Comparison of ENCODE assay signal across 11 cellular contexts in genomic region chr20:37407573-37408002, GRCh38.
DNase-seq lines count a peak whose midpoint lies in the region; ATAC-seq, FAIRE-seq and TF ChIP-seq lines count a peak whose summit lies in the region.
"Had no signal": no experiment of that assay in that cellular context is flagged by ENCODE, and none has a peak within 500 bp of the region (broad histone marks: within the 10 kb centered on the region; RNA-seq: fewer than 3 reads in every experiment).

No MANE protein-coding gene starts in this region.

- H3K4me3 ChIP-seq in left ventricle myocardium inferior = no peak overlapping the region
- H3K4me3 ChIP-seq: prostate gland had no signal

- H3K27me3 Mint-ChIP-seq in activated naive CD4-positive, alpha-beta T cell treated with anti-CD3 and anti-CD28 coated beads, Interleukin-2, amount 50 U/mL, for 24 hours = peaks cover 17% of the 10 kb centered on the region
- peaks cover 22% of the 10 kb centered on the region for H3K27me3 Mint-ChIP-seq in activated T-helper 1 cell treated with anti-CD3 and anti-CD28 coated beads, Interleukin-12 subunit alpha, Interleukin-12 subunit beta, Interleukin-2, Interleukin-4 antibody, amounts not matched to agents 30 ng/mL and 10 ng/mL and 1 ng/mL, durations not matched to agents 14 hours and 24 hours and 36 hours (ENCODE audit: insufficient read depth)
- H3K27me3 Mint-ChIP-seq in stimulated activated naive CD8-positive, alpha-beta T cell treated with anti-CD3 and anti-CD28 coated beads, Interleukin-15, amount 100 ng/mL, for 72 hours = peaks cover 35% of the 10 kb centered on the region

- H3K27me3 ChIP-seq in left ventricle myocardium inferior (ENCODE audit: low read depth) = peaks cover 61% of the 10 kb centered on the region

- ATAC-seq in stimulated activated naive CD8-positive, alpha-beta T cell treated with anti-CD3 and anti-CD28 coated beads, Interleukin-15, amount 100 ng/mL, for 72 hours = no peak

- peak overlapping the region; percentile 57 for H3K27ac Mint-ChIP-seq in activated naive CD4-positive, alpha-beta T cell treated with anti-CD3 and anti-CD28 coated beads, Interleukin-2, amount 50 U/mL, for 24 hours
- peak overlapping the region; percentile 59 for H3K27ac Mint-ChIP-seq in activated T-helper 1 cell treated with anti-CD3 and anti-CD28 coated beads, Interleukin-12 subunit alpha, Interleukin-12 subunit beta, Interleukin-2, Interleukin-4 antibody, amounts not matched to agents 30 ng/mL and 10 ng/mL and 1 ng/mL, durations not matched to agents 14 hours and 24 hours and 36 hours
- H3K27ac Mint-ChIP-seq in stimulated activated naive CD8-positive, alpha-beta T cell treated with anti-CD3 and anti-CD28 coated beads, Interleukin-15, amount 100 ng/mL, for 72 hours = no peak overlapping the region

- intact Hi-C loops in activated T-helper 1 cell treated with anti-CD3 and anti-CD28 coated beads, Interleukin-12 subunit alpha, Interleukin-12 subunit beta, Interleukin-2, Interleukin-4 antibody, amounts not matched to agents 30 ng/mL and 10 ng/mL and 1 ng/mL, durations not matched to agents 14 hours and 24 hours and 36 hours (cut with micrococcal nuclease) = loop anchor here (5.0 kb wide), 1 partner anchor 120 kb away; the partner anchor contains the start of gene BLCAP
- intact Hi-C loops in left ventricle myocardium inferior (cut with micrococcal nuclease) = no loop called here

- no peak for TF ChIP-seq CTCF in left ventricle myocardium inferior (IDR thresholded peaks at IDR 0.05; ENCODE audit: borderline replicate concordance)
- no peak for TF ChIP-seq CTCF in GM20000 (IDR thresholded peaks at IDR 0.05; ENCODE audit: extremely low read depth, missing control alignments)

- no peak overlapping the region for H3K27ac ChIP-seq in left ventricle myocardium inferior (replicated peaks)
- H3K27ac ChIP-seq: prostate gland had no signal

- H3K4me1 ChIP-seq in left ventricle myocardium inferior = peaks cover 36% of the 10 kb centered on the region

- peaks cover 16% of the 10 kb centered on the region for H3K4me1 Mint-ChIP-seq in activated naive CD4-positive, alpha-beta T cell treated with anti-CD3 and anti-CD28 coated beads, Interleukin-2, amount 50 U/mL, for 24 hours
- H3K4me1 Mint-ChIP-seq in activated T-helper 1 cell treated with anti-CD3 and anti-CD28 coated beads, Interleukin-12 subunit alpha, Interleukin-12 subunit beta, Interleukin-2, Interleukin-4 antibody, amounts not matched to agents 30 ng/mL and 10 ng/mL and 1 ng/mL, durations not matched to agents 14 hours and 24 hours and 36 hours (ENCODE audit: low read depth) = peaks cover 12% of the 10 kb centered on the region
- peaks cover 26% of the 10 kb centered on the region for H3K4me1 Mint-ChIP-seq in stimulated activated naive CD8-positive, alpha-beta T cell treated with anti-CD3 and anti-CD28 coated beads, Interleukin-15, amount 100 ng/mL, for 72 hours

- H3K36me3 Mint-ChIP-seq in activated naive CD4-positive, alpha-beta T cell treated with anti-CD3 and anti-CD28 coated beads, Interleukin-2, amount 50 U/mL, for 24 hours = no peaks in the 10 kb centered on the region
- no peaks in the 10 kb centered on the region for H3K36me3 Mint-ChIP-seq in activated T-helper 1 cell treated with anti-CD3 and anti-CD28 coated beads, Interleukin-12 subunit alpha, Interleukin-12 subunit beta, Interleukin-2, Interleukin-4 antibody, amounts not matched to agents 30 ng/mL and 10 ng/mL and 1 ng/mL, durations not matched to agents 14 hours and 24 hours and 36 hours (ENCODE audit: low read depth)

- H3K9me3 Mint-ChIP-seq in activated naive CD4-positive, alpha-beta T cell treated with anti-CD3 and anti-CD28 coated beads, Interleukin-2, amount 50 U/mL, for 24 hours = no peaks in the 10 kb centered on the region
- no peaks in the 10 kb centered on the region for H3K9me3 Mint-ChIP-seq in activated T-helper 1 cell treated with anti-CD3 and anti-CD28 coated beads, Interleukin-12 subunit alpha, Interleukin-12 subunit beta, Interleukin-2, Interleukin-4 antibody, amounts not matched to agents 30 ng/mL and 10 ng/mL and 1 ng/mL, durations not matched to agents 14 hours and 24 hours and 36 hours
- H3K9me3 Mint-ChIP-seq in stimulated activated naive CD8-positive, alpha-beta T cell treated with anti-CD3 and anti-CD28 coated beads, Interleukin-15, amount 100 ng/mL, for 72 hours = no peaks in the 10 kb centered on the region

- peak overlapping the region; percentile 49 for H3K4me3 Mint-ChIP-seq in activated naive CD4-positive, alpha-beta T cell treated with anti-CD3 and anti-CD28 coated beads, Interleukin-2, amount 50 U/mL, for 24 hours
- no peak overlapping the region for H3K4me3 Mint-ChIP-seq in activated T-helper 1 cell treated with anti-CD3 and anti-CD28 coated beads, Interleukin-12 subunit alpha, Interleukin-12 subunit beta, Interleukin-2, Interleukin-4 antibody, amounts not matched to agents 30 ng/mL and 10 ng/mL and 1 ng/mL, durations not matched to agents 14 hours and 24 hours and 36 hours
- peak overlapping the region; percentile 36 to 53 for H3K4me3 Mint-ChIP-seq in stimulated activated naive CD8-positive, alpha-beta T cell treated with anti-CD3 and anti-CD28 coated beads, Interleukin-15, amount 100 ng/mL, for 72 hours

- DNase-seq in activated naive CD4-positive, alpha-beta T cell treated with anti-CD3 and anti-CD28 coated beads, Interleukin-2, amount 50 U/mL, for 16 hours = no peak
- DNase-seq in activated T-helper 1 cell treated with anti-CD3 and anti-CD28 coated beads, Interleukin-12 subunit alpha, Interleukin-12 subunit beta, Interleukin-2, Interleukin-4 antibody, amounts not matched to agents 30 ng/mL and 10 ng/mL and 1 ng/mL, durations not matched to agents 14 hours and 24 hours and 36 hours (ENCODE audit: low spot score) = no peak
- DNase-seq in left ventricle myocardium inferior (peak; percentile 60), H54 (ENCODE audit: insufficient read length, low spot score) (no peak), GM20000 (ENCODE audit: low spot score) (no peak), NCI-H1436 treated with DMSO at 0.1 percent for 48 hours (lab: John Stamatoyannopoulos, UW) (no peak)
- DNase-seq in stimulated activated naive CD8-positive, alpha-beta T cell treated with anti-CD3 and anti-CD28 coated beads, Interleukin-15, amount 100 ng/mL, for 72 hours = no peak
- DNase-seq: activated gamma-delta T cell treated with Interleukin-2 at 50 U/mL for 16 hours; effector CD8-positive, alpha-beta T cell had no signal

- H3K9me3 ChIP-seq in left ventricle myocardium inferior (replicated peaks) = no peaks in the 10 kb centered on the region
- H3K9me3 ChIP-seq: prostate gland had no signal

- no peak for TF ChIP-seq POLR2A in H54 (IDR thresholded peaks at IDR 0.05; ENCODE audit: low read depth, low read length)

- no peaks in the 10 kb centered on the region for H3K36me3 ChIP-seq in left ventricle myocardium inferior

- no peak for FAIRE-seq in H54 (lab: Jason Lieb, UNC)

Comparison
In these comparisons a context has a peak if more than half of its experiments do, and no peak if none do; other contexts are left out.
1. H3K27ac Mint-ChIP-seq: peak in activated naive CD4-positive, alpha-beta T cell treated with anti-CD3 and anti-CD28 coated beads, Interleukin-2, amount 50 U/mL, for 24 hours (single experiment) and activated T-helper 1 cell treated with anti-CD3 and anti-CD28 coated beads, Interleukin-12 subunit alpha, Interleukin-12 subunit beta, Interleukin-2, Interleukin-4 antibody, amounts not matched to agents 30 ng/mL and 10 ng/mL and 1 ng/mL, durations not matched to agents 14 hours and 24 hours and 36 hours (single experiment); none in stimulated activated naive CD8-positive, alpha-beta T cell treated with anti-CD3 and anti-CD28 coated beads, Interleukin-15, amount 100 ng/mL, for 72 hours (0 of 2).